ENCODE assay signal across 12 cellular contexts in genomic region chr6:125787791-125788190, GRCh38. TPM values are rescaled to one million over a fixed set of nuclear protein-coding genes. Genes with fewer than 3 reads are reported as not detected.
DNase-seq lines count a peak whose midpoint lies in the region; ATAC-seq and TF ChIP-seq lines count a peak whose summit lies in the region.
"Had no signal": no experiment of that assay in that cellular context is flagged by ENCODE, and none has a peak within 500 bp of the region (broad histone marks: within the 10 kb centered on the region; RNA-seq: fewer than 3 reads in every experiment).

No MANE protein-coding gene starts in this region.

- peak; percentile 55 for TF ChIP-seq RAD21 in SK-N-SH (IDR thresholded peaks at IDR 0.05; ENCODE audit: low read length)

- WGBS in SK-N-SH (ENCODE audit: low lambda C conversion rate) = 64% methylated on average over 2 of the region's 2 CpGs

- H4K20me1 ChIP-seq in SK-N-SH (ENCODE audit: insufficient read depth) = no peaks in the 10 kb centered on the region

- H3K36me3 Mint-ChIP-seq in brain = no peaks in the 10 kb centered on the region
- H3K36me3 Mint-ChIP-seq in osteocyte (ENCODE audit: unreplicated experiment) = peaks cover 5% of the 10 kb centered on the region
- no peaks in the 10 kb centered on the region for H3K36me3 Mint-ChIP-seq in glutamatergic neuron (ENCODE audit: unreplicated experiment)
- H3K36me3 Mint-ChIP-seq: naive B cell had no signal

- peaks cover 20 to 27% of the 10 kb centered on the region in 2 experiments; a peak in 3 of 4 replicates for H3K4me1 ChIP-seq in SK-N-SH (ENCODE audit: control insufficient read depth in 1 of 2, insufficient read depth in 2 of 2, low read depth in 1 of 2, low read length in 1 of 2)

- no peaks in the 10 kb centered on the region for H3K9me2 ChIP-seq in SK-N-SH

- TF ChIP-seq CTCF in SK-N-SH (IDR thresholded peaks at IDR 0.05) (peak; percentile 45), LNCAP (IDR thresholded peaks at IDR 0.05) (0 out of 2 replicates have a peak, but pooled peaks have one; percentile 22), brain (conservative IDR thresholded peaks at IDR 0.05) (peak; percentile 11 to 34), osteocyte (IDR thresholded peaks at IDR 0.05) (peak; percentile 40), glutamatergic neuron (IDR thresholded peaks at IDR 0.05; ENCODE audit: partially characterized antibody, unreplicated experiment) (no peak), coronary artery (IDR thresholded peaks at IDR 0.05) (no peak)

- H3K4me1 Mint-ChIP-seq in brain (peaks cover 33% of the 10 kb centered on the region), osteocyte (ENCODE audit: unreplicated experiment) (peaks cover 39% of the 10 kb centered on the region), glutamatergic neuron (ENCODE audit: low read depth, unreplicated experiment) (no peaks in the 10 kb centered on the region)

- H3K9me3 Mint-ChIP-seq in brain (no peaks in the 10 kb centered on the region), osteocyte (ENCODE audit: unreplicated experiment) (no peaks in the 10 kb centered on the region), glutamatergic neuron (ENCODE audit: unreplicated experiment) (peaks cover 12% of the 10 kb centered on the region)
- H3K9me3 Mint-ChIP-seq: naive B cell had no signal

- CTCF ChIA-PET in SK-N-SH (lab: Yijun Ruan, JAX) = interaction anchor here (1.8 to 6.1 kb wide), 2 partner anchors 165 to 169 kb away, joined by 4 to 31 read pairs; partner anchors contain the start of gene HINT3

- peaks cover 45% of the 10 kb centered on the region for H3F3A ChIP-seq in SK-N-SH (replicated peaks; ENCODE audit: insufficient read depth)

- no peak for TF ChIP-seq EP300 in SK-N-SH (IDR thresholded peaks at IDR 0.05; ENCODE audit: borderline replicate concordance in 1 of 2, low read depth in 1 of 2, low read length in 1 of 2)

- no peak overlapping the region for H3K9ac ChIP-seq in SK-N-SH

- H3K4me3 Mint-ChIP-seq in brain (peak overlapping the region in 3 of 5 experiments; percentile 9 to 74 (median 22)), osteocyte (ENCODE audit: unreplicated experiment) (no peak overlapping the region), glutamatergic neuron (ENCODE audit: unreplicated experiment) (no peak overlapping the region)

- H3K27me3 ChIP-seq in SK-N-SH (ENCODE audit: insufficient read depth) = no peaks in the 10 kb centered on the region

- H3K79me2 ChIP-seq in SK-N-SH (ENCODE audit: insufficient read depth) = peaks cover 18% of the 10 kb centered on the region

- H3K27me3 Mint-ChIP-seq in brain (peaks cover 10% of the 10 kb centered on the region), osteocyte (ENCODE audit: unreplicated experiment) (no peaks in the 10 kb centered on the region), glutamatergic neuron (ENCODE audit: unreplicated experiment) (peaks cover 5% of the 10 kb centered on the region)
- H3K27me3 Mint-ChIP-seq: naive B cell had no signal

- peak overlapping the region in 3 of 5 experiments; percentile 45 to 79 (median 52) for H3K27ac Mint-ChIP-seq in brain
- H3K27ac Mint-ChIP-seq in osteocyte (ENCODE audit: unreplicated experiment) = no peak overlapping the region
- no peak overlapping the region for H3K27ac Mint-ChIP-seq in glutamatergic neuron (ENCODE audit: unreplicated experiment)

- H3K27ac ChIP-seq in SK-N-SH (ENCODE audit: low read depth in 2 of 2, low read length in 1 of 2) (no peak overlapping the region), coronary artery (no peak overlapping the region)

- no peak for DNase-seq in SK-N-SH
- DNase-seq in osteocyte (ENCODE audit: extremely low spot score, unreplicated experiment) = no peak
- DNase-seq in NCI-H446 treated with DMSO at 0.1 percent for 48 hours (lab: John Stamatoyannopoulos, UW) = no peak
- no peak for DNase-seq in glutamatergic neuron
- DNase-seq in coronary artery (ENCODE audit: low spot score) = no peak
- DNase-seq: effector CD8-positive, alpha-beta T cell; naive B cell; NCI-H345 had no signal

- ATAC-seq in SK-N-SH treated with all-trans-retinoic acid at 6 μM for 48 hours = no peak

- H3K4me3 ChIP-seq in SK-N-SH (ENCODE audit: low read depth in 2 of 2, low read length in 1 of 2) (no peak overlapping the region), coronary artery (no peak overlapping the region)

- H3K4me2 ChIP-seq in SK-N-SH = no peak overlapping the region

- POLR2A ChIA-PET in SK-N-SH (lab: Yijun Ruan, JAX) = no interaction called here

- H2AFZ ChIP-seq in SK-N-SH (ENCODE audit: low read depth) = no peak overlapping the region

- H3K36me3 ChIP-seq in SK-N-SH (replicated peaks in 1 of 2; ENCODE audit: control insufficient read depth in 1 of 2, insufficient read depth in 2 of 2, low read length in 1 of 2) = no peaks in the 10 kb centered on the region

- no peaks in the 10 kb centered on the region for H3K9me3 ChIP-seq in SK-N-SH

TF ChIP-seq in SK-N-SH, 30 proteins besides CTCF, POLR2A, EP300 and RAD21:
- no peak for TF ChIP-seq MEF2A (IDR thresholded peaks at IDR 0.05; ENCODE audit: borderline replicate concordance, low read depth)
- TF ChIP-seq SMC3 (IDR thresholded peaks at IDR 0.05; ENCODE audit: low read depth, low read length) = peak; percentile 33; the same call in 1 of the 2 replicates
- no peak for TF ChIP-seq JUND (IDR thresholded peaks at IDR 0.05)

TF ChIP-seq in SK-N-SH treated with all-trans-retinoic acid at 6 μM for 48 hours, 23 proteins besides CTCF, POLR2A, EP300 and RAD21 (continues in another document):
- TF ChIP-seq ISL1 (CRISPR knock-in tag; IDR thresholded peaks at IDR 0.05) = no peak
- no peak for TF ChIP-seq ESRRG (CRISPR knock-in tag; IDR thresholded peaks at IDR 0.05)
- TF ChIP-seq GLIS3 (CRISPR knock-in tag; IDR thresholded peaks at IDR 0.05) = no peak
- TF ChIP-seq CREB5 (CRISPR knock-in tag; IDR thresholded peaks at IDR 0.05; ENCODE audit: low read depth) = no peak
- no peak for TF ChIP-seq CSDC2 (CRISPR knock-in tag; IDR thresholded peaks at IDR 0.05)
- TF ChIP-seq RARB (CRISPR knock-in tag; IDR thresholded peaks at IDR 0.05) = no peak
- TF ChIP-seq OSR1 (CRISPR knock-in tag; IDR thresholded peaks at IDR 0.05) = no peak
- TF ChIP-seq ZC3H10 (CRISPR knock-in tag; IDR thresholded peaks at IDR 0.05) = no peak
- no peak for TF ChIP-seq TSHZ2 (CRISPR knock-in tag; IDR thresholded peaks at IDR 0.05)
- TF ChIP-seq PPARA (CRISPR knock-in tag; IDR thresholded peaks at IDR 0.05; ENCODE audit: borderline replicate concordance) = no peak
- TF ChIP-seq TOX (CRISPR knock-in tag; IDR thresholded peaks at IDR 0.05; ENCODE audit: borderline replicate concordance) = no peak

RNA-seq across cellular contexts. Expression of gene NCOA7, which starts 3.0 kb away (rescaled TPM):
- 16.3 and 19.6 TPM in 2 replicates for polyA plus RNA-seq in SK-N-SH (2012; rRNA removed)
- polyA plus RNA-seq in SK-N-SH (2012; cell fraction: cytosol; rRNA removed) = 14.9 and 19.5 TPM in 2 replicates
- 26.4 and 30.5 TPM in 2 replicates for polyA plus RNA-seq in SK-N-SH (2012; cell fraction: nucleus; rRNA removed)
- 17.9 TPM for polyA plus RNA-seq in brain (ENCODE audit: insufficient read depth, low read depth, low replicate concordance)
- total RNA-seq in osteocyte = 63.5 and 65.7 TPM in 2 replicates
- 23.5 TPM for total RNA-seq in glutamatergic neuron (ENCODE audit: unreplicated experiment)

RNA-seq across cellular contexts. Expression of gene HEY2, which starts 38.4 kb away (rescaled TPM):
- not detected in 2 replicates for polyA plus RNA-seq in SK-N-SH (2012; rRNA removed)
- polyA plus RNA-seq in SK-N-SH (2012; cell fraction: cytosol; rRNA removed) = not detected in 2 replicates
- polyA plus RNA-seq in SK-N-SH (2012; cell fraction: nucleus; rRNA removed) = not detected in 2 replicates
- 2.5 TPM for polyA plus RNA-seq in brain (ENCODE audit: insufficient read depth, low read depth, low replicate concordance)
- total RNA-seq in osteocyte = 22.7 and 25.8 TPM in 2 replicates
- total RNA-seq in glutamatergic neuron (ENCODE audit: unreplicated experiment) = 2.1 TPM
- total RNA-seq: activated CD8-positive, alpha-beta memory T cell treated with anti-CD3 and anti-CD28 coated beads for 36 hours had no signal

Comparison
In these comparisons a context has a peak if more than half of its experiments do, and no peak if none do; other contexts are left out.
1. CTCF ChIP-seq: peak in SK-N-SH (single experiment), LNCAP (single experiment), brain (2 of 2) and osteocyte (single experiment); none in glutamatergic neuron (single experiment) and coronary artery (single experiment).
2. H3K27ac Mint-ChIP-seq: peak in brain (3 of 5); none in osteocyte (single experiment) and glutamatergic neuron (single experiment).
3. H3K4me3 Mint-ChIP-seq: peak in brain (3 of 5); none in osteocyte (single experiment) and glutamatergic neuron (single experiment).